23 cellular contexts compared by ENCODE assay signal in genomic region chr18:79635127-79635726, GRCh38. TPM values are rescaled to one million over a fixed set of nuclear protein-coding genes. Genes with fewer than 3 reads are reported as not detected.
DNase-seq lines count a peak whose midpoint lies in the region; ATAC-seq lines count a peak whose summit lies in the region.
"Had no signal": no experiment of that assay in that cellular context is flagged by ENCODE, and none has a peak within 500 bp of the region (broad histone marks: within the 10 kb centered on the region; RNA-seq: fewer than 3 reads in every experiment).

No MANE protein-coding gene starts in this region.

- H3K27me3 ChIP-seq in mesendoderm (ENCODE audit: insufficient read depth, low read length, poor library complexity): peaks cover 4% of the 10 kb centered on the region

- H2AK5ac ChIP-seq in mesendoderm (ENCODE audit: low read length): no peak overlapping the region

- CTCF ChIA-PET in activated CD8-positive, alpha-beta memory T cell treated with anti-CD3 and anti-CD28 coated beads, Interleukin-2, amount 10 ng/mL, durations not matched to agents 7 days and 5 days (lab: Charles Lee): interaction anchor here (0.9 kb wide), 1 partner anchor 8 kb away, joined by 3 read pairs; no protein-coding TSS in a partner anchor

- H3K36me3 Mint-ChIP-seq in activated CD8-positive, alpha-beta memory T cell treated with anti-CD3 and anti-CD28 coated beads, Interleukin-2, amount 10 ng/mL, durations not matched to agents 7 days and 5 days: peaks cover 4% of the 10 kb centered on the region
- H3K36me3 Mint-ChIP-seq in activated T-helper 1 cell treated with anti-CD3 and anti-CD28 coated beads, Interleukin-12 subunit alpha, Interleukin-12 subunit beta, Interleukin-2, Interleukin-4 antibody, amounts not matched to agents 30 ng/mL and 10 ng/mL and 1 ng/mL, durations not matched to agents 14 hours and 24 hours and 36 hours (ENCODE audit: low read depth): no peaks in the 10 kb centered on the region
- peaks cover 18% of the 10 kb centered on the region for H3K36me3 Mint-ChIP-seq in stimulated activated effector memory CD8-positive, alpha-beta T cell treated with anti-CD3 and anti-CD28 coated beads, Interleukin-12 subunit alpha, Interleukin-12 subunit beta, amount 100 ng/mL, for 72 hours
- H3K36me3 Mint-ChIP-seq: CD14-positive monocyte had no signal

- no peak overlapping the region for H4K5ac ChIP-seq in mesendoderm (ENCODE audit: low read length)

- H2BK15ac ChIP-seq in mesendoderm (replicated peaks; ENCODE audit: low read depth): no peak overlapping the region

- H2BK120ac ChIP-seq in mesendoderm (ENCODE audit: low read depth, low read length): no peak overlapping the region

- peaks cover 17% of the 10 kb centered on the region for H3K4me1 Mint-ChIP-seq in activated CD8-positive, alpha-beta memory T cell treated with anti-CD3 and anti-CD28 coated beads, Interleukin-2, amount 10 ng/mL, durations not matched to agents 7 days and 5 days
- H3K4me1 Mint-ChIP-seq in activated T-helper 1 cell treated with anti-CD3 and anti-CD28 coated beads, Interleukin-12 subunit alpha, Interleukin-12 subunit beta, Interleukin-2, Interleukin-4 antibody, amounts not matched to agents 30 ng/mL and 10 ng/mL and 1 ng/mL, durations not matched to agents 14 hours and 24 hours and 36 hours (ENCODE audit: low read depth): peaks cover 5% of the 10 kb centered on the region
- H3K4me1 Mint-ChIP-seq in stimulated activated effector memory CD8-positive, alpha-beta T cell treated with anti-CD3 and anti-CD28 coated beads, Interleukin-12 subunit alpha, Interleukin-12 subunit beta, amount 100 ng/mL, for 72 hours: peaks cover 23% of the 10 kb centered on the region

- no peak overlapping the region for H3K4me3 ChIP-seq in mesendoderm (ENCODE audit: low read length)
- H3K4me3 ChIP-seq: GM23248 had no signal

- no peak overlapping the region for H3K18ac ChIP-seq in mesendoderm (ENCODE audit: low read length)

- DNase-seq in activated CD8-positive, alpha-beta memory T cell treated with anti-CD3 and anti-CD28 coated beads, Interleukin-2, amount 10 ng/mL, durations not matched to agents 7 days and 5 days: peak; percentile 31
- DNase-seq in activated CD8-positive, alpha-beta memory T cell treated with anti-CD3 and anti-CD28 coated beads, Interleukin-2, amount 50 U/mL, for 4 hours: no peak
- DNase-seq in activated T-helper 1 cell treated with anti-CD3 and anti-CD28 coated beads, Interleukin-12 subunit alpha, Interleukin-12 subunit beta, Interleukin-2, Interleukin-4 antibody, amounts not matched to agents 30 ng/mL and 10 ng/mL and 1 ng/mL, durations not matched to agents 14 hours and 24 hours and 36 hours (ENCODE audit: low spot score): no peak
- no peak for DNase-seq in mesendoderm
- DNase-seq in stimulated activated effector memory CD8-positive, alpha-beta T cell treated with anti-CD3 and anti-CD28 coated beads, Interleukin-12 subunit alpha, Interleukin-12 subunit beta, amount 100 ng/mL, for 72 hours (ENCODE audit: low spot score in 2 of 2): no peak
- no peak for DNase-seq in NAMALWA (ENCODE audit: low spot score)
- DNase-seq: AML-193; DMS79 treated with DMSO at 0.1 percent for 48 hours; IMR-90; Karpas-422; NCI-H1092; NCI-H146; NCI-H2081; NCI-H2171 treated with DMSO at 0.1 percent for 48 hours; NCI-H446 treated with DMSO at 0.1 percent for 48 hours; NK-92 treated with Interleukin-12 subunit alpha and Interleukin-12 subunit beta, amount 100 ng/mL, for 24 hours had no signal

- peaks cover 8% of the 10 kb centered on the region for H3K9me3 Mint-ChIP-seq in activated CD8-positive, alpha-beta memory T cell treated with anti-CD3 and anti-CD28 coated beads, Interleukin-2, amount 10 ng/mL, durations not matched to agents 7 days and 5 days (ENCODE audit: low read depth)
- H3K9me3 Mint-ChIP-seq in activated T-helper 1 cell treated with anti-CD3 and anti-CD28 coated beads, Interleukin-12 subunit alpha, Interleukin-12 subunit beta, Interleukin-2, Interleukin-4 antibody, amounts not matched to agents 30 ng/mL and 10 ng/mL and 1 ng/mL, durations not matched to agents 14 hours and 24 hours and 36 hours: peaks cover 12% of the 10 kb centered on the region
- H3K9me3 Mint-ChIP-seq in stimulated activated effector memory CD8-positive, alpha-beta T cell treated with anti-CD3 and anti-CD28 coated beads, Interleukin-12 subunit alpha, Interleukin-12 subunit beta, amount 100 ng/mL, for 72 hours: no peaks in the 10 kb centered on the region

- peak overlapping the region; percentile 15 for H3K56ac ChIP-seq in mesendoderm (ENCODE audit: low read length)

- H3K4me1 ChIP-seq in mesendoderm (ENCODE audit: control insufficient read depth, low read depth, low read length): no peaks in the 10 kb centered on the region

- ATAC-seq in activated CD8-positive, alpha-beta memory T cell treated with anti-CD3 and anti-CD28 coated beads, Interleukin-2, amount 10 ng/mL, durations not matched to agents 7 days and 5 days: no peak
- ATAC-seq in stimulated activated effector memory CD8-positive, alpha-beta T cell treated with anti-CD3 and anti-CD28 coated beads, Interleukin-12 subunit alpha, Interleukin-12 subunit beta, amount 100 ng/mL, for 72 hours: no peak
- ATAC-seq in esophagus mucosa (no peak), GM21825 (IDR thresholded peaks at IDR 0.05; ENCODE audit: unreplicated experiment) (no peak)
- ATAC-seq: HCT116, Right ventricle myocardium inferior had no signal

- no peak overlapping the region for H2BK5ac ChIP-seq in mesendoderm (ENCODE audit: low read length)

- peaks cover 13% of the 10 kb centered on the region for H3K27me3 Mint-ChIP-seq in activated CD8-positive, alpha-beta memory T cell treated with anti-CD3 and anti-CD28 coated beads, Interleukin-2, amount 10 ng/mL, durations not matched to agents 7 days and 5 days
- H3K27me3 Mint-ChIP-seq in activated T-helper 1 cell treated with anti-CD3 and anti-CD28 coated beads, Interleukin-12 subunit alpha, Interleukin-12 subunit beta, Interleukin-2, Interleukin-4 antibody, amounts not matched to agents 30 ng/mL and 10 ng/mL and 1 ng/mL, durations not matched to agents 14 hours and 24 hours and 36 hours (ENCODE audit: insufficient read depth): peaks cover 10% of the 10 kb centered on the region

- intact Hi-C loops in activated T-helper 1 cell treated with anti-CD3 and anti-CD28 coated beads, Interleukin-12 subunit alpha, Interleukin-12 subunit beta, Interleukin-2, Interleukin-4 antibody, amounts not matched to agents 30 ng/mL and 10 ng/mL and 1 ng/mL, durations not matched to agents 14 hours and 24 hours and 36 hours (cut with micrococcal nuclease): no loop called here

- no peak overlapping the region for H3K4me2 ChIP-seq in mesendoderm (ENCODE audit: low read length)

- H3K4me3 Mint-ChIP-seq in activated CD8-positive, alpha-beta memory T cell treated with anti-CD3 and anti-CD28 coated beads, Interleukin-2, amount 10 ng/mL, durations not matched to agents 7 days and 5 days: no peak overlapping the region
- no peak overlapping the region for H3K4me3 Mint-ChIP-seq in activated T-helper 1 cell treated with anti-CD3 and anti-CD28 coated beads, Interleukin-12 subunit alpha, Interleukin-12 subunit beta, Interleukin-2, Interleukin-4 antibody, amounts not matched to agents 30 ng/mL and 10 ng/mL and 1 ng/mL, durations not matched to agents 14 hours and 24 hours and 36 hours
- H3K4me3 Mint-ChIP-seq in stimulated activated effector memory CD8-positive, alpha-beta T cell treated with anti-CD3 and anti-CD28 coated beads, Interleukin-12 subunit alpha, Interleukin-12 subunit beta, amount 100 ng/mL, for 72 hours: no peak overlapping the region

- H3K9ac ChIP-seq in mesendoderm (ENCODE audit: low read length): no peak overlapping the region
- H3K9ac ChIP-seq: GM23248 had no signal

- no peak overlapping the region for H4K8ac ChIP-seq in mesendoderm (ENCODE audit: low read depth, low read length)

- H3K36me3 ChIP-seq in mesendoderm (ENCODE audit: control insufficient read depth, insufficient read depth, low read length): no peaks in the 10 kb centered on the region

- no peak overlapping the region for H3K23ac ChIP-seq in mesendoderm (ENCODE audit: low read length)

- no CpG with 5 or more reads among the region's 28 CpGs for WGBS in mesendoderm (ENCODE audit: extremely low coverage, insufficient coverage, low lambda C conversion rate)

- no peak overlapping the region for H3K4ac ChIP-seq in mesendoderm (ENCODE audit: low read depth, low read length)

- H3K79me2 ChIP-seq in mesendoderm (ENCODE audit: control insufficient read depth, insufficient read depth, low read length): no peaks in the 10 kb centered on the region

- H3K79me1 ChIP-seq in mesendoderm (ENCODE audit: low read length): no peaks in the 10 kb centered on the region

- H3K27ac Mint-ChIP-seq in activated CD8-positive, alpha-beta memory T cell treated with anti-CD3 and anti-CD28 coated beads, Interleukin-2, amount 10 ng/mL, durations not matched to agents 7 days and 5 days: no peak overlapping the region
- peak overlapping the region; percentile 47 for H3K27ac Mint-ChIP-seq in activated T-helper 1 cell treated with anti-CD3 and anti-CD28 coated beads, Interleukin-12 subunit alpha, Interleukin-12 subunit beta, Interleukin-2, Interleukin-4 antibody, amounts not matched to agents 30 ng/mL and 10 ng/mL and 1 ng/mL, durations not matched to agents 14 hours and 24 hours and 36 hours
- H3K27ac Mint-ChIP-seq in stimulated activated effector memory CD8-positive, alpha-beta T cell treated with anti-CD3 and anti-CD28 coated beads, Interleukin-12 subunit alpha, Interleukin-12 subunit beta, amount 100 ng/mL, for 72 hours: peak overlapping the region; percentile 72
- H3K27ac Mint-ChIP-seq: CD14-positive monocyte had no signal

- H3K27ac ChIP-seq in mesendoderm (ENCODE audit: low read depth, low read length): no peak overlapping the region
- H3K27ac ChIP-seq: 22Rv1, GM23248 had no signal

RNA-seq across cellular contexts. Expression of gene CTDP1, which starts 44.4 kb away (rescaled TPM):
- 10 to 100 TPM; 38.4 to 39.7 TPM for total RNA-seq in activated CD8-positive, alpha-beta memory T cell treated with anti-CD3 and anti-CD28 coated beads, Interleukin-2, amount 10 ng/mL, durations not matched to agents 7 days and 5 days
- total RNA-seq in activated T-helper 1 cell treated with anti-CD3 and anti-CD28 coated beads, Interleukin-12 subunit alpha, Interleukin-12 subunit beta, Interleukin-2, Interleukin-4 antibody, amounts not matched to agents 30 ng/mL and 10 ng/mL and 1 ng/mL, durations not matched to agents 14 hours and 24 hours and 36 hours: 45.9 and 47.2 TPM in 2 replicates
- polyA plus RNA-seq in mesendoderm (2013, experiment 1 of 2): 19.0 TPM
- polyA plus RNA-seq in mesendoderm (2013, experiment 2 of 2): 19.0 TPM
- 10.7 TPM for total RNA-seq in esophagus mucosa
